12 cellular contexts compared by ENCODE assay signal in genomic region chr9:79577969-79578723, GRCh38. TPM values are rescaled to one million over a fixed set of nuclear protein-coding genes. Genes with fewer than 3 reads are reported as not detected.
DNase-seq lines count a peak whose midpoint lies in the region; ATAC-seq and TF ChIP-seq lines count a peak whose summit lies in the region.
"Had no signal": no experiment of that assay in that cellular context is flagged by ENCODE, and none has a peak within 500 bp of the region (broad histone marks: within the 10 kb centered on the region; RNA-seq: fewer than 3 reads in every experiment).

No MANE protein-coding gene starts in this region.

- DNase-seq in CD4-positive, CD25-positive, alpha-beta regulatory T cell = no peak
- DNase-seq in LHCN-M2 (ENCODE audit: low read depth) = peak; percentile 41
- no peak for DNase-seq in coronary artery (ENCODE audit: low spot score)
- no peak for DNase-seq in RWPE1 (ENCODE audit: low spot score)
- DNase-seq in aorta = no peak
- no peak for DNase-seq in MV-4-11 (lab: John Stamatoyannopoulos, UW)
- DNase-seq: activated CD8-positive, alpha-beta memory T cell treated with anti-CD3 and anti-CD28 coated beads for 24 hours; stimulated activated CD4-positive, alpha-beta T cell treated with anti-CD3 and anti-CD28 coated beads, Interleukin-4, amount 100 ng/mL, for 1 hour; upper lobe of right lung had no signal

- no peaks in the 10 kb centered on the region for H3K9me3 Mint-ChIP-seq in CD4-positive, CD25-positive, alpha-beta regulatory T cell

- H3K27me3 Mint-ChIP-seq in CD4-positive, CD25-positive, alpha-beta regulatory T cell = no peaks in the 10 kb centered on the region

- ATAC-seq in CD4-positive, CD25-positive, alpha-beta regulatory T cell (ENCODE audit: low read depth in 2 of 2) = no peak
- ATAC-seq in aorta (ENCODE audit: low FRiP score) (no peak), GM19324 (IDR thresholded peaks at IDR 0.05; ENCODE audit: low FRiP score, unreplicated experiment) (no peak)
- ATAC-seq: upper lobe of right lung had no signal

- H3K4me3 Mint-ChIP-seq in CD4-positive, CD25-positive, alpha-beta regulatory T cell = peak overlapping the region in 1 of 4 donors; percentile 14

- H3K9me3 ChIP-seq in CD4-positive, CD25-positive, alpha-beta regulatory T cell (ENCODE audit: control insufficient read depth in 2 of 2, low read length in 2 of 2) = no peaks in the 10 kb centered on the region
- H3K9me3 ChIP-seq in neutrophil (no peaks in the 10 kb centered on the region), aorta (ENCODE audit: control insufficient read depth, low read length) (no peaks in the 10 kb centered on the region)
- H3K9me3 ChIP-seq: upper lobe of right lung had no signal

- POLR2A ChIA-PET in RWPE1 (lab: Yijun Ruan, JAX; ENCODE audit: low non-redundant PET) = no interaction called here

- H3K4me3 ChIP-seq in CD4-positive, CD25-positive, alpha-beta regulatory T cell (ENCODE audit: low read depth, low read length) = peak overlapping the region; percentile 9
- peak overlapping the region; percentile 51 for H3K4me3 ChIP-seq in coronary artery
- peak overlapping the region in 1 of 2 experiments; percentile 0 for H3K4me3 ChIP-seq in neutrophil (ENCODE audit: low read depth in 1 of 2, low read length in 1 of 2)
- no peak overlapping the region for H3K4me3 ChIP-seq in aorta (ENCODE audit: low read length in 2 of 2)
- H3K4me3 ChIP-seq: cardiac muscle cell, upper lobe of right lung had no signal

- peaks cover 35 to 92% (median 73%) of the 10 kb centered on the region in 4 donors for H3K4me1 Mint-ChIP-seq in CD4-positive, CD25-positive, alpha-beta regulatory T cell

- TF ChIP-seq CTCF in coronary artery (IDR thresholded peaks at IDR 0.05) (no peak), neutrophil (IDR thresholded peaks at IDR 0.05) (no peak), RWPE1 (conservative IDR thresholded peaks at IDR 0.05; ENCODE audit: low read depth) (no peak)

- peaks cover 60% of the 10 kb centered on the region for H3K4me1 ChIP-seq in CD4-positive, CD25-positive, alpha-beta regulatory T cell (ENCODE audit: control insufficient read depth, insufficient read depth, low read length, poor library complexity, severe bottlenecking)
- peaks cover 85 to 91% of the 10 kb centered on the region in 2 experiments for H3K4me1 ChIP-seq in neutrophil (ENCODE audit: control insufficient read depth in 1 of 2, insufficient read depth in 1 of 2, low read depth in 1 of 2, low read length in 1 of 2)
- peaks cover 0 to 3% of the 10 kb centered on the region in 2 donors for H3K4me1 ChIP-seq in aorta (ENCODE audit: control insufficient read depth in 1 of 2, insufficient read depth in 2 of 2, low read length in 2 of 2)

- intact Hi-C loops in aorta (cut with DNase I) = loop anchor here in 1 of 2 donors (10.0 kb wide), 1 partner anchor 107 kb away; no protein-coding TSS in a partner anchor

- H3K36me3 Mint-ChIP-seq in CD4-positive, CD25-positive, alpha-beta regulatory T cell = peaks cover 4% of the 10 kb centered on the region

- H3K27me3 ChIP-seq in CD4-positive, CD25-positive, alpha-beta regulatory T cell (ENCODE audit: control insufficient read depth, insufficient read depth, low read length) = no peaks in the 10 kb centered on the region
- H3K27me3 ChIP-seq in neutrophil = no peaks in the 10 kb centered on the region
- peaks cover 0 to 2% of the 10 kb centered on the region in 2 donors for H3K27me3 ChIP-seq in aorta (ENCODE audit: control insufficient read depth in 1 of 2, insufficient read depth in 2 of 2, low read length in 1 of 2)
- H3K27me3 ChIP-seq: cardiac muscle cell, upper lobe of right lung had no signal

- peaks cover 2% of the 10 kb centered on the region for H3K36me3 ChIP-seq in CD4-positive, CD25-positive, alpha-beta regulatory T cell (ENCODE audit: control insufficient read depth, insufficient read depth, low read length)
- peaks cover 36% of the 10 kb centered on the region for H3K36me3 ChIP-seq in neutrophil
- H3K36me3 ChIP-seq in aorta (ENCODE audit: control insufficient read depth in 1 of 2, insufficient read depth in 2 of 2, low read length in 1 of 2) = peaks cover 0 to 3% of the 10 kb centered on the region in 2 donors
- H3K36me3 ChIP-seq: cardiac muscle cell, upper lobe of right lung had no signal

- CTCF ChIA-PET in RWPE1 (lab: Yijun Ruan, JAX) = no interaction called here

- H3K27ac ChIP-seq in CD4-positive, CD25-positive, alpha-beta regulatory T cell (ENCODE audit: insufficient read depth, low read length, poor library complexity, severe bottlenecking) = no peak overlapping the region
- H3K27ac ChIP-seq in coronary artery (peak overlapping the region; percentile 38 to 58), neutrophil (peak overlapping the region; percentile 72), RWPE1 (no peak overlapping the region), aorta (ENCODE audit: low read depth in 1 of 2, low read length in 2 of 2) (peak overlapping the region in 1 of 2 donors; percentile 25)
- H3K27ac ChIP-seq: cardiac muscle cell, upper lobe of right lung had no signal

- WGBS in aorta, 2 donors = 30 to 32% methylated on average over 8 of the region's 8 CpGs

- peak overlapping the region in 2 of 3 donors; percentile 64 to 72 for H3K27ac Mint-ChIP-seq in CD4-positive, CD25-positive, alpha-beta regulatory T cell

RNA-seq across cellular contexts. Expression of gene TLE4, which starts 6.4 kb away (rescaled TPM):
- total RNA-seq in CD4-positive, CD25-positive, alpha-beta regulatory T cell = 127 TPM
- 10 to 100 TPM; 16.2 to 30.1 (median 21.8) TPM for polyA plus RNA-seq in CD4-positive, CD25-positive, alpha-beta regulatory T cell
- total RNA-seq in LHCN-M2 (2014; rRNA removed) (48.4 and 48.8 TPM in 2 replicates), aorta (10 to 100 TPM; 36.7 to 38.3 TPM)
- polyA plus RNA-seq in LHCN-M2 (2012) = 26.7 TPM
- polyA plus RNA-seq in aorta = 1 to 10 TPM; 6.0 to 7.9 TPM

Comparison
In these comparisons a context has a peak if more than half of its experiments do, and no peak if none do; other contexts are left out.
1. H3K27ac ChIP-seq: peak in coronary artery (2 of 2) and neutrophil (single experiment); none in CD4-positive, CD25-positive, alpha-beta regulatory T cell (single experiment) and RWPE1 (single experiment).
2. H3K4me3 ChIP-seq: peak in CD4-positive, CD25-positive, alpha-beta regulatory T cell (single experiment) and coronary artery (single experiment); none in aorta (0 of 2).